2 cellular contexts compared by ENCODE assay signal in the genomic region with DNA sequence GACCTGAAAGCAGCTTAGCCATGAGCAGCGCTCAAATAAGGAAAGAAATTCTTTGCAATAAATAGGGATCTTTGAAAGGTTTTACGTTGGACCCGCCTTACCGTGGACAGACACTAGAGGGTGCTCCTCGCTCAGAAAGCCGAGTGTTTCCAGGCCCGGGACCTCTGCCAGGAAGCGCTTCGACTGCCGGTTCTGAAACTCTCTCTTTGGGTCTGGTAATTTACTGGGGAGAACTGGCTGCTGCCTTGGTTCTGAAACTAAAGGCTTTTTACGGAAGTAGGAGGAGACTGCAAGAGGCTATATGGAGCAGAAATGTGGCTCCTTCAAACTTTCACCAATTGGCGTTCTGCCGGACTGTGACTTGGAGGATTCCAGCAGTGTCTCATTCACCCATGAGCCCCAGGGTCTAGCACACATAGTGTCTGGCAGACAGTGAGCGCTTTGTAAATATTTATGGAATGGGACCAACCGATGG.
TF ChIP-seq lines count a peak whose summit lies in the region.

No MANE protein-coding gene starts in this region.

TF ChIP-seq in GM23338, 12 proteins besides CTCF, POLR2A, EP300 and RAD21 (continues in another document):
- TF ChIP-seq NANOG (IDR thresholded peaks at IDR 0.05; ENCODE audit: borderline replicate concordance) (no peak), CREB1 (CRISPR knock-in tag; IDR thresholded peaks at IDR 0.05; ENCODE audit: low read depth) (no peak), STAT1 (IDR thresholded peaks at IDR 0.05; ENCODE audit: unreplicated experiment) (no peak), ZNF114 (CRISPR knock-in tag; IDR thresholded peaks at IDR 0.05) (no peak), JUNB (IDR thresholded peaks at IDR 0.05; ENCODE audit: unreplicated experiment) (no peak), POLR2AphosphoS5 (IDR thresholded peaks at IDR 0.05; ENCODE audit: low read depth) (no peak), EZH2 (IDR thresholded peaks at IDR 0.05; ENCODE audit: low read depth, unreplicated experiment) (no peak)
- TF ChIP-seq, protein P1, sequence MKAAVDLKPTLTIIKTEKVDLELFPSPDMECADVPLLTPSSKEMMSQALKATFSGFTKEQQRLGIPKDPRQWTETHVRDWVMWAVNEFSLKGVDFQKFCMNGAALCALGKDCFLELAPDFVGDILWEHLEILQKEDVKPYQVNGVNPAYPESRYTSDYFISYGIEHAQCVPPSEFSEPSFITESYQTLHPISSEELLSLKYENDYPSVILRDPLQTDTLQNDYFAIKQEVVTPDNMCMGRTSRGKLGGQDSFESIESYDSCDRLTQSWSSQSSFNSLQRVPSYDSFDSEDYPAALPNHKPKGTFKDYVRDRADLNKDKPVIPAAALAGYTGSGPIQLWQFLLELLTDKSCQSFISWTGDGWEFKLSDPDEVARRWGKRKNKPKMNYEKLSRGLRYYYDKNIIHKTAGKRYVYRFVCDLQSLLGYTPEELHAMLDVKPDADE (IDR thresholded peaks at IDR 0.05), result no peak
- TF ChIP-seq, protein P2, sequence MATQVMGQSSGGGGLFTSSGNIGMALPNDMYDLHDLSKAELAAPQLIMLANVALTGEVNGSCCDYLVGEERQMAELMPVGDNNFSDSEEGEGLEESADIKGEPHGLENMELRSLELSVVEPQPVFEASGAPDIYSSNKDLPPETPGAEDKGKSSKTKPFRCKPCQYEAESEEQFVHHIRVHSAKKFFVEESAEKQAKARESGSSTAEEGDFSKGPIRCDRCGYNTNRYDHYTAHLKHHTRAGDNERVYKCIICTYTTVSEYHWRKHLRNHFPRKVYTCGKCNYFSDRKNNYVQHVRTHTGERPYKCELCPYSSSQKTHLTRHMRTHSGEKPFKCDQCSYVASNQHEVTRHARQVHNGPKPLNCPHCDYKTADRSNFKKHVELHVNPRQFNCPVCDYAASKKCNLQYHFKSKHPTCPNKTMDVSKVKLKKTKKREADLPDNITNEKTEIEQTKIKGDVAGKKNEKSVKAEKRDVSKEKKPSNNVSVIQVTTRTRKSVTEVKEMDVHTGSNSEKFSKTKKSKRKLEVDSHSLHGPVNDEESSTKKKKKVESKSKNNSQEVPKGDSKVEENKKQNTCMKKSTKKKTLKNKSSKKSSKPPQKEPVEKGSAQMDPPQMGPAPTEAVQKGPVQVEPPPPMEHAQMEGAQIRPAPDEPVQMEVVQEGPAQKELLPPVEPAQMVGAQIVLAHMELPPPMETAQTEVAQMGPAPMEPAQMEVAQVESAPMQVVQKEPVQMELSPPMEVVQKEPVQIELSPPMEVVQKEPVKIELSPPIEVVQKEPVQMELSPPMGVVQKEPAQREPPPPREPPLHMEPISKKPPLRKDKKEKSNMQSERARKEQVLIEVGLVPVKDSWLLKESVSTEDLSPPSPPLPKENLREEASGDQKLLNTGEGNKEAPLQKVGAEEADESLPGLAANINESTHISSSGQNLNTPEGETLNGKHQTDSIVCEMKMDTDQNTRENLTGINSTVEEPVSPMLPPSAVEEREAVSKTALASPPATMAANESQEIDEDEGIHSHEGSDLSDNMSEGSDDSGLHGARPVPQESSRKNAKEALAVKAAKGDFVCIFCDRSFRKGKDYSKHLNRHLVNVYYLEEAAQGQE (IDR thresholded peaks at IDR 0.05; ENCODE audit: unreplicated experiment), result no peak
- TF ChIP-seq, protein P3, sequence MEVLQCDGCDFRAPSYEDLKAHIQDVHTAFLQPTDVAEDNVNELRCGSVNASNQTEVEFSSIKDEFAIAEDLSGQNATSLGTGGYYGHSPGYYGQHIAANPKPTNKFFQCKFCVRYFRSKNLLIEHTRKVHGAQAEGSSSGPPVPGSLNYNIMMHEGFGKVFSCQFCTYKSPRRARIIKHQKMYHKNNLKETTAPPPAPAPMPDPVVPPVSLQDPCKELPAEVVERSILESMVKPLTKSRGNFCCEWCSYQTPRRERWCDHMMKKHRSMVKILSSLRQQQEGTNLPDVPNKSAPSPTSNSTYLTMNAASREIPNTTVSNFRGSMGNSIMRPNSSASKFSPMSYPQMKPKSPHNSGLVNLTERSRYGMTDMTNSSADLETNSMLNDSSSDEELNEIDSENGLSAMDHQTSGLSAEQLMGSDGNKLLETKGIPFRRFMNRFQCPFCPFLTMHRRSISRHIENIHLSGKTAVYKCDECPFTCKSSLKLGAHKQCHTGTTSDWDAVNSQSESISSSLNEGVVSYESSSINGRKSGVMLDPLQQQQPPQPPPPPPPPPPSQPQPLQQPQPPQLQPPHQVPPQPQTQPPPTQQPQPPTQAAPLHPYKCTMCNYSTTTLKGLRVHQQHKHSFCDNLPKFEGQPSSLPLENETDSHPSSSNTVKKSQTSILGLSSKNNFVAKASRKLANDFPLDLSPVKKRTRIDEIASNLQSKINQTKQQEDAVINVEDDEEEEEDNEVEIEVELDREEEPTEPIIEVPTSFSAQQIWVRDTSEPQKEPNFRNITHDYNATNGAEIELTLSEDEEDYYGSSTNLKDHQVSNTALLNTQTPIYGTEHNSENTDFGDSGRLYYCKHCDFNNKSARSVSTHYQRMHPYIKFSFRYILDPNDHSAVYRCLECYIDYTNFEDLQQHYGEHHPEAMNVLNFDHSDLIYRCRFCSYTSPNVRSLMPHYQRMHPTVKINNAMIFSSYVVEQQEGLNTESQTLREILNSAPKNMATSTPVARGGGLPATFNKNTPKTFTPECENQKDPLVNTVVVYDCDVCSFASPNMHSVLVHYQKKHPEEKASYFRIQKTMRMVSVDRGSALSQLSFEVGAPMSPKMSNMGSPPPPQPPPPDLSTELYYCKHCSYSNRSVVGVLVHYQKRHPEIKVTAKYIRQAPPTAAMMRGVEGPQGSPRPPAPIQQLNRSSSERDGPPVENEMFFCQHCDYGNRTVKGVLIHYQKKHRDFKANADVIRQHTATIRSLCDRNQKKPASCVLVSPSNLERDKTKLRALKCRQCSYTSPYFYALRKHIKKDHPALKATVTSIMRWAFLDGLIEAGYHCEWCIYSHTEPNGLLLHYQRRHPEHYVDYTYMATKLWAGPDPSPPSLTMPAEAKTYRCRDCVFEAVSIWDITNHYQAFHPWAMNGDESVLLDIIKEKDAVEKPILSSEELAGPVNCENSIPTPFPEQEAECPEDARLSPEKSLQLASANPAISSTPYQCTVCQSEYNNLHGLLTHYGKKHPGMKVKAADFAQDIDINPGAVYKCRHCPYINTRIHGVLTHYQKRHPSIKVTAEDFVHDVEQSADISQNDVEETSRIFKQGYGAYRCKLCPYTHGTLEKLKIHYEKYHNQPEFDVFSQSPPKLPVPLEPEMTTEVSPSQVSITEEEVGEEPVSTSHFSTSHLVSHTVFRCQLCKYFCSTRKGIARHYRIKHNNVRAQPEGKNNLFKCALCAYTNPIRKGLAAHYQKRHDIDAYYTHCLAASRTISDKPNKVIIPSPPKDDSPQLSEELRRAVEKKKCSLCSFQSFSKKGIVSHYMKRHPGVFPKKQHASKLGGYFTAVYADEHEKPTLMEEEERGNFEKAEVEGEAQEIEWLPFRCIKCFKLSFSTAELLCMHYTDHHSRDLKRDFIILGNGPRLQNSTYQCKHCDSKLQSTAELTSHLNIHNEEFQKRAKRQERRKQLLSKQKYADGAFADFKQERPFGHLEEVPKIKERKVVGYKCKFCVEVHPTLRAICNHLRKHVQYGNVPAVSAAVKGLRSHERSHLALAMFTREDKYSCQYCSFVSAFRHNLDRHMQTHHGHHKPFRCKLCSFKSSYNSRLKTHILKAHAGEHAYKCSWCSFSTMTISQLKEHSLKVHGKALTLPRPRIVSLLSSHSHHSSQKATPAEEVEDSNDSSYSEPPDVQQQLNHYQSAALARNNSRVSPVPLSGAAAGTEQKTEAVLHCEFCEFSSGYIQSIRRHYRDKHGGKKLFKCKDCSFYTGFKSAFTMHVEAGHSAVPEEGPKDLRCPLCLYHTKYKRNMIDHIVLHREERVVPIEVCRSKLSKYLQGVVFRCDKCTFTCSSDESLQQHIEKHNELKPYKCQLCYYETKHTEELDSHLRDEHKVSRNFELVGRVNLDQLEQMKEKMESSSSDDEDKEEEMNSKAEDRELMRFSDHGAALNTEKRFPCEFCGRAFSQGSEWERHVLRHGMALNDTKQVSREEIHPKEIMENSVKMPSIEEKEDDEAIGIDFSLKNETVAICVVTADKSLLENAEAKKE (CRISPR knock-in tag; IDR thresholded peaks at IDR 0.05), result no peak

TF ChIP-seq in H1, 55 proteins besides CTCF, POLR2A, EP300 and RAD21:
- TF ChIP-seq SIX5 (IDR thresholded peaks at IDR 0.05; ENCODE audit: low read depth, low read length) (no peak), BCL11A (IDR thresholded peaks at IDR 0.05; ENCODE audit: low read depth in 2 of 2, low read length in 2 of 2) (no peak), SAP30 (IDR thresholded peaks at IDR 0.05; ENCODE audit: insufficient read depth, insufficient replicate concordance, low read length) (no peak), RNF2 (IDR thresholded peaks at IDR 0.05; ENCODE audit: borderline replicate concordance, low read depth, low read length, missing control alignments, poor library complexity, severe bottlenecking) (no peak), KDM4A (IDR thresholded peaks at IDR 0.05; ENCODE audit: low read depth, low read length, severe bottlenecking) (no peak), HDAC6 (IDR thresholded peaks at IDR 0.05; ENCODE audit: low read depth, low read length) (no peak), PHF8 (conservative IDR thresholded peaks at IDR 0.05; ENCODE audit: low read depth, low read length) (no peak)
- TF ChIP-seq, protein P4, sequence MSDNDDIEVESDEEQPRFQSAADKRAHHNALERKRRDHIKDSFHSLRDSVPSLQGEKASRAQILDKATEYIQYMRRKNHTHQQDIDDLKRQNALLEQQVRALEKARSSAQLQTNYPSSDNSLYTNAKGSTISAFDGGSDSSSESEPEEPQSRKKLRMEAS (IDR thresholded peaks at IDR 0.05), result no peak
- TF ChIP-seq, protein P5, sequence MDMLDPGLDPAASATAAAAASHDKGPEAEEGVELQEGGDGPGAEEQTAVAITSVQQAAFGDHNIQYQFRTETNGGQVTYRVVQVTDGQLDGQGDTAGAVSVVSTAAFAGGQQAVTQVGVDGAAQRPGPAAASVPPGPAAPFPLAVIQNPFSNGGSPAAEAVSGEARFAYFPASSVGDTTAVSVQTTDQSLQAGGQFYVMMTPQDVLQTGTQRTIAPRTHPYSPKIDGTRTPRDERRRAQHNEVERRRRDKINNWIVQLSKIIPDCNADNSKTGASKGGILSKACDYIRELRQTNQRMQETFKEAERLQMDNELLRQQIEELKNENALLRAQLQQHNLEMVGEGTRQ (IDR thresholded peaks at IDR 0.05; ENCODE audit: low read length), result no peak
